18 cellular contexts compared by ENCODE assay signal in genomic region chr22:42387631-42388030, GRCh38. TPM values are rescaled to one million over a fixed set of nuclear protein-coding genes. Genes with fewer than 3 reads are reported as not detected.
DNase-seq lines count a peak whose midpoint lies in the region; ATAC-seq and TF ChIP-seq lines count a peak whose summit lies in the region.
"Had no signal": no experiment of that assay in that cellular context is flagged by ENCODE, and none has a peak within 500 bp of the region (broad histone marks: within the 10 kb centered on the region; RNA-seq: fewer than 3 reads in every experiment).

No MANE protein-coding gene starts in this region.

- no peak overlapping the region for H3K18ac ChIP-seq in neuronal stem cell (ENCODE audit: low read length)

- H2BK12ac ChIP-seq in neuronal stem cell (ENCODE audit: low read length), result no peak overlapping the region

- peak overlapping the region in 4 of 5 experiments; percentile 38 to 99 (median 91) for H3K27ac Mint-ChIP-seq in brain
- H3K27ac Mint-ChIP-seq: CD4-positive, alpha-beta memory T cell; GM23338; HFFc6 had no signal

- H4K8ac ChIP-seq in neuronal stem cell (ENCODE audit: low read depth, low read length), result no peak overlapping the region

- H3K27me3 ChIP-seq in BLaER1, result no peaks in the 10 kb centered on the region
- H3K27me3 ChIP-seq in neuronal stem cell (ENCODE audit: control insufficient read depth in 3 of 3, insufficient read depth in 3 of 3, low read depth in 1 of 3, low read length in 3 of 3), result peaks cover 0 to 33% (median 0%) of the 10 kb centered on the region in 3 experiments
- H3K27me3 ChIP-seq: BE2C had no signal

- H3K27ac ChIP-seq in BLaER1 (no peak overlapping the region), HEK293 (ENCODE audit: extremely low read depth, low read depth, low read length) (no peak overlapping the region), neuronal stem cell (replicated peaks; ENCODE audit: low read length) (no peak overlapping the region)
- H3K27ac ChIP-seq: A549 had no signal

- no peak overlapping the region for H2BK120ac ChIP-seq in neuronal stem cell (ENCODE audit: low read depth, low read length)

- TF ChIP-seq CTCF in HEK293 (tag by site-specific recombination; IDR thresholded peaks at IDR 0.05) (no peak), brain (conservative IDR thresholded peaks at IDR 0.05) (no peak)

- no peak overlapping the region for H2BK5ac ChIP-seq in neuronal stem cell (ENCODE audit: low read length)

- no peak overlapping the region for H3K14ac ChIP-seq in neuronal stem cell (ENCODE audit: low read length)

- H3K4me1 ChIP-seq in BLaER1 (peaks cover 45% of the 10 kb centered on the region), HEK293 (ENCODE audit: control insufficient read depth, insufficient read depth, low read length) (no peaks in the 10 kb centered on the region), neuronal stem cell (ENCODE audit: control insufficient read depth in 2 of 2, insufficient read depth in 1 of 2, low read depth in 1 of 2, low read length in 2 of 2) (peaks cover 5 to 21% of the 10 kb centered on the region in 2 donors)
- H3K4me1 ChIP-seq: A549 had no signal

- H3K9me3 ChIP-seq in BLaER1 (no peaks in the 10 kb centered on the region), HEK293 (ENCODE audit: control insufficient read depth, insufficient read depth, low read depth, low read length) (no peaks in the 10 kb centered on the region), neuronal stem cell (replicated peaks in 1 of 2; ENCODE audit: control insufficient read depth in 2 of 2, insufficient read depth in 1 of 2, low read depth in 1 of 2, low read length in 2 of 2) (no peaks in the 10 kb centered on the region)
- H3K9me3 ChIP-seq: A549, BE2C had no signal

- no peaks in the 10 kb centered on the region for H4K20me1 ChIP-seq in BLaER1

- no peak for ATAC-seq in GM19463 (IDR thresholded peaks at IDR 0.05; ENCODE audit: unreplicated experiment)
- ATAC-seq: A549 had no signal

- no peaks in the 10 kb centered on the region for H3K79me1 ChIP-seq in neuronal stem cell (ENCODE audit: low read depth, low read length)

- peak overlapping the region; percentile 78 for H2BK15ac ChIP-seq in neuronal stem cell (ENCODE audit: low read length)

- no peak overlapping the region for H3K4me3 ChIP-seq in BLaER1
- no peak overlapping the region for H3K4me3 ChIP-seq in HEK293 (ENCODE audit: low read depth, low read length)
- no peak overlapping the region for H3K4me3 ChIP-seq in neuronal stem cell (ENCODE audit: low read length in 2 of 2)
- H3K4me3 ChIP-seq: A549, GM23338 had no signal

- H3K27me3 Mint-ChIP-seq in brain, result peaks cover 2% of the 10 kb centered on the region

- H3K36me3 Mint-ChIP-seq in brain, result no peaks in the 10 kb centered on the region
- H3K36me3 Mint-ChIP-seq: CD4-positive, alpha-beta memory T cell had no signal

- H3K4ac ChIP-seq in neuronal stem cell (ENCODE audit: low read length), result no peak overlapping the region

- no CpG with 5 or more reads among the region's 6 CpGs for WGBS in neuronal stem cell (ENCODE audit: extremely low coverage in 2 of 2, insufficient read length in 2 of 2, insufficient replicate concordance in 1 of 2), 2 donors

- no peak overlapping the region for H4K91ac ChIP-seq in neuronal stem cell (ENCODE audit: low read depth, low read length, poor library complexity)

- peaks cover 0 to 5% (median 0%) of the 10 kb centered on the region in 5 experiments for H3K9me3 Mint-ChIP-seq in brain
- H3K9me3 Mint-ChIP-seq: GM23338, HFFc6 had no signal

- H3K4me2 ChIP-seq in BLaER1 (peak overlapping the region; percentile 32; the same call in 1 of the 2 replicates), neuronal stem cell (ENCODE audit: insufficient read depth, low read length, poor library complexity, severe bottlenecking) (no peak overlapping the region)
- H3K4me2 ChIP-seq: A549, GM23338 had no signal

- CTCF ChIA-PET in HEK293 (lab: Yijun Ruan, JAX), result interaction anchor here (0.6 kb wide), 1 partner anchor 73 kb away, joined by 3 read pairs; no protein-coding TSS in a partner anchor

- H2AFZ ChIP-seq in neuronal stem cell (ENCODE audit: low read length), result no peak overlapping the region
- H2AFZ ChIP-seq: GM23338 had no signal

- no peak for DNase-seq in neuronal stem cell (ENCODE audit: low spot score)
- no peak for DNase-seq in NCI-H2029 (lab: John Stamatoyannopoulos, UW)
- no peak for DNase-seq in NCI-H446 (lab: John Stamatoyannopoulos, UW)
- DNase-seq in activated gamma-delta T cell (lab: John Stamatoyannopoulos, UW), result no peak
- DNase-seq: 8988T; ACHN; AML-193; Calu3; CD4-positive, alpha-beta memory T cell; HCEC 1CT; HFFc6 had no signal

- H3K4me3 Mint-ChIP-seq in brain, result no peak overlapping the region
- H3K4me3 Mint-ChIP-seq: CD4-positive, alpha-beta memory T cell; GM23338; HFFc6 had no signal

- H3K36me3 ChIP-seq in BLaER1, result no peaks in the 10 kb centered on the region
- no peaks in the 10 kb centered on the region for H3K36me3 ChIP-seq in HEK293 (ENCODE audit: control insufficient read depth in 2 of 2, insufficient read depth in 1 of 2, low read length in 2 of 2)
- H3K36me3 ChIP-seq in neuronal stem cell (replicated peaks in 1 of 2; ENCODE audit: control insufficient read depth in 2 of 2, insufficient read depth in 2 of 2, low read length in 2 of 2), result no peaks in the 10 kb centered on the region
- H3K36me3 ChIP-seq: BE2C had no signal

- peaks cover 72% of the 10 kb centered on the region for H3K4me1 Mint-ChIP-seq in brain
- H3K4me1 Mint-ChIP-seq: CD4-positive, alpha-beta memory T cell had no signal

- H3K9ac ChIP-seq in BLaER1 (no peak overlapping the region), neuronal stem cell (ENCODE audit: low read depth, low read length, poor library complexity) (peak overlapping the region; percentile 2)

- POLR2A ChIA-PET in HEK293 (lab: Yijun Ruan, JAX), result interaction anchor here (1.3 kb wide), 1 partner anchor 18 kb away, joined by 4 read pairs; no protein-coding TSS in a partner anchor

- H2AK5ac ChIP-seq in neuronal stem cell (ENCODE audit: low read depth, low read length), result peak overlapping the region; percentile 6

- no peak overlapping the region for H3K23ac ChIP-seq in neuronal stem cell (ENCODE audit: low read depth, low read length, poor library complexity)

TF ChIP-seq in HEK293, 187 proteins besides CTCF, POLR2A, EP300 and RAD21:
- TF ChIP-seq BCL11B (tag by site-specific recombination; IDR thresholded peaks at IDR 0.05; ENCODE audit: low read depth), result no peak
- TF ChIP-seq GLIS1 (tag by site-specific recombination; IDR thresholded peaks at IDR 0.05), result peak; percentile 34
- no peak for TF ChIP-seq ZNF529 (tag by site-specific recombination; IDR thresholded peaks at IDR 0.05; ENCODE audit: insufficient replicate concordance)

RNA-seq across cellular contexts. Expression of gene NFAM1, which starts 44.6 kb away (rescaled TPM):
- 1.4 TPM for polyA plus RNA-seq in brain (ENCODE audit: insufficient read depth, low read depth, low replicate concordance)
- polyA plus RNA-seq in neuronal stem cell (2013, experiment 1 of 2), result 0.13 TPM
- polyA plus RNA-seq in neuronal stem cell (2013, experiment 2 of 2), result 0.14 TPM
- polyA plus RNA-seq: A549 had no signal
